1 cellular context compared by ENCODE assay signal in genomic region chr2:241228081-241228859, GRCh38.
TF ChIP-seq lines count a peak whose summit lies in the region.

No MANE protein-coding gene starts in this region.

TF ChIP-seq in HepG2, 621 proteins besides CTCF, POLR2A, EP300 and RAD21 (continued from another document and continues in another):
- TF ChIP-seq AHDC1 (CRISPR knock-in tag; IDR thresholded peaks at IDR 0.05; ENCODE audit: borderline replicate concordance), result no peak
- TF ChIP-seq YEATS4 (CRISPR knock-in tag; IDR thresholded peaks at IDR 0.05; ENCODE audit: borderline replicate concordance), result no peak
- TF ChIP-seq MATR3 (CRISPR knock-in tag; IDR thresholded peaks at IDR 0.05), result no peak
- TF ChIP-seq ZNF337 (CRISPR knock-in tag; IDR thresholded peaks at IDR 0.05; ENCODE audit: borderline replicate concordance, low read depth), result no peak
- TF ChIP-seq MNT (IDR thresholded peaks at IDR 0.05), result no peak
- TF ChIP-seq MIER2 (CRISPR knock-in tag; IDR thresholded peaks at IDR 0.05), result no peak
- no peak for TF ChIP-seq CC2D1A (CRISPR knock-in tag; IDR thresholded peaks at IDR 0.05)
- TF ChIP-seq HNF1B (CRISPR knock-in tag; IDR thresholded peaks at IDR 0.05), result no peak
- TF ChIP-seq, protein P1, sequence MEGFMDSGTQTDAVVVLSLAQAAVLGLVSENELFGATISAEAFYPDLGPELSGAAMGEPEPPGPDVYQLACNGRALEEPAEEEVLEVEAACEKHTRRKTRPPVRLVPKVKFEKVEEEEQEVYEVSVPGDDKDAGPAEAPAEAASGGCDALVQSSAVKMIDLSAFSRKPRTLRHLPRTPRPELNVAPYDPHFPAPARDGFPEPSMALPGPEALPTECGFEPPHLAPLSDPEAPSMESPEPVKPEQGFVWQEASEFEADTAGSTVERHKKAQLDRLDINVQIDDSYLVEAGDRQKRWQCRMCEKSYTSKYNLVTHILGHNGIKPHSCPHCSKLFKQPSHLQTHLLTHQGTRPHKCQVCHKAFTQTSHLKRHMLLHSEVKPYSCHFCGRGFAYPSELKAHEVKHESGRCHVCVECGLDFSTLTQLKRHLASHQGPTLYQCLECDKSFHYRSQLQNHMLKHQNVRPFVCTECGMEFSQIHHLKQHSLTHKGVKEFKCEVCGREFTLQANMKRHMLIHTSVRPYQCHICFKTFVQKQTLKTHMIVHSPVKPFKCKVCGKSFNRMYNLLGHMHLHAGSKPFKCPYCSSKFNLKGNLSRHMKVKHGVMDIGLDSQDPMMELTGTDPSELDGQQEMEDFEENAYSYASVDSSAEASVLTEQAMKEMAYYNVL (CRISPR knock-in tag; IDR thresholded peaks at IDR 0.05; ENCODE audit: borderline replicate concordance), result 0 out of 2 replicates have a peak, but pooled peaks have one; percentile 7
- no peak for TF ChIP-seq PHF8 (CRISPR knock-in tag; IDR thresholded peaks at IDR 0.05)
- TF ChIP-seq ZNF280D (CRISPR knock-in tag; IDR thresholded peaks at IDR 0.05), result no peak
- no peak for TF ChIP-seq ZSCAN22 (CRISPR knock-in tag; IDR thresholded peaks at IDR 0.05)
- no peak for TF ChIP-seq ZNF136 (CRISPR knock-in tag; IDR thresholded peaks at IDR 0.05; ENCODE audit: low read depth)
- TF ChIP-seq ZFP36 (IDR thresholded peaks at IDR 0.05; ENCODE audit: borderline replicate concordance, low read depth, low read length, partially characterized antibody), result no peak
- no peak for TF ChIP-seq ZKSCAN8 (CRISPR knock-in tag; IDR thresholded peaks at IDR 0.05; ENCODE audit: borderline replicate concordance)
- TF ChIP-seq RNF2 (conservative IDR thresholded peaks at IDR 0.05; ENCODE audit: low read depth), result no peak
- TF ChIP-seq ZNF12 (CRISPR knock-in tag; IDR thresholded peaks at IDR 0.05), result no peak
- no peak for TF ChIP-seq NCOA2 (CRISPR knock-in tag; IDR thresholded peaks at IDR 0.05)
- TF ChIP-seq, protein P2, sequence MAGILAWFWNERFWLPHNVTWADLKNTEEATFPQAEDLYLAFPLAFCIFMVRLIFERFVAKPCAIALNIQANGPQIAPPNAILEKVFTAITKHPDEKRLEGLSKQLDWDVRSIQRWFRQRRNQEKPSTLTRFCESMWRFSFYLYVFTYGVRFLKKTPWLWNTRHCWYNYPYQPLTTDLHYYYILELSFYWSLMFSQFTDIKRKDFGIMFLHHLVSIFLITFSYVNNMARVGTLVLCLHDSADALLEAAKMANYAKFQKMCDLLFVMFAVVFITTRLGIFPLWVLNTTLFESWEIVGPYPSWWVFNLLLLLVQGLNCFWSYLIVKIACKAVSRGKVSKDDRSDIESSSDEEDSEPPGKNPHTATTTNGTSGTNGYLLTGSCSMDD (CRISPR knock-in tag; IDR thresholded peaks at IDR 0.05), result no peak
- TF ChIP-seq ZNF205 (CRISPR knock-in tag; IDR thresholded peaks at IDR 0.05), result no peak
- peak; percentile 38; the same call in 1 of the 2 replicates for TF ChIP-seq FOXC1 (CRISPR knock-in tag; IDR thresholded peaks at IDR 0.05; ENCODE audit: borderline replicate concordance)
- TF ChIP-seq ZNF775 (CRISPR knock-in tag; IDR thresholded peaks at IDR 0.05; ENCODE audit: borderline replicate concordance), result no peak
- no peak for TF ChIP-seq YEATS2 (CRISPR knock-in tag; IDR thresholded peaks at IDR 0.05; ENCODE audit: borderline replicate concordance)
- no peak for TF ChIP-seq PAX8 (CRISPR knock-in tag; IDR thresholded peaks at IDR 0.05; ENCODE audit: borderline replicate concordance)
- TF ChIP-seq CHCHD3 (CRISPR knock-in tag; IDR thresholded peaks at IDR 0.05), result no peak
- TF ChIP-seq, protein P3, sequence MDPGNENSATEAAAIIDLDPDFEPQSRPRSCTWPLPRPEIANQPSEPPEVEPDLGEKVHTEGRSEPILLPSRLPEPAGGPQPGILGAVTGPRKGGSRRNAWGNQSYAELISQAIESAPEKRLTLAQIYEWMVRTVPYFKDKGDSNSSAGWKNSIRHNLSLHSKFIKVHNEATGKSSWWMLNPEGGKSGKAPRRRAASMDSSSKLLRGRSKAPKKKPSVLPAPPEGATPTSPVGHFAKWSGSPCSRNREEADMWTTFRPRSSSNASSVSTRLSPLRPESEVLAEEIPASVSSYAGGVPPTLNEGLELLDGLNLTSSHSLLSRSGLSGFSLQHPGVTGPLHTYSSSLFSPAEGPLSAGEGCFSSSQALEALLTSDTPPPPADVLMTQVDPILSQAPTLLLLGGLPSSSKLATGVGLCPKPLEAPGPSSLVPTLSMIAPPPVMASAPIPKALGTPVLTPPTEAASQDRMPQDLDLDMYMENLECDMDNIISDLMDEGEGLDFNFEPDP (CRISPR knock-in tag; conservative IDR thresholded peaks at IDR 0.05), result 0 out of 2 replicates have a peak, but pooled peaks have one; percentile 67
- 0 out of 2 replicates have a peak, but pooled peaks have one; percentile 6 for TF ChIP-seq ZC3H4 (CRISPR knock-in tag; IDR thresholded peaks at IDR 0.05; ENCODE audit: borderline replicate concordance)
- no peak for TF ChIP-seq ZNF253 (CRISPR knock-in tag; IDR thresholded peaks at IDR 0.05; ENCODE audit: borderline replicate concordance)
- 0 out of 2 replicates have a peak, but pooled peaks have one; percentile 42 for TF ChIP-seq PCBP1 (IDR thresholded peaks at IDR 0.05; ENCODE audit: borderline replicate concordance, low read depth, low read length)
- TF ChIP-seq KDM2A (CRISPR knock-in tag; IDR thresholded peaks at IDR 0.05; ENCODE audit: borderline replicate concordance, low read depth), result no peak
- no peak for TF ChIP-seq MTF2 (CRISPR knock-in tag; IDR thresholded peaks at IDR 0.05; ENCODE audit: borderline replicate concordance)
- no peak for TF ChIP-seq ZNF607 (CRISPR knock-in tag; IDR thresholded peaks at IDR 0.05; ENCODE audit: borderline replicate concordance)
- no peak for TF ChIP-seq NFRKB (IDR thresholded peaks at IDR 0.05)
- TF ChIP-seq ZFP36L1 (CRISPR knock-in tag; IDR thresholded peaks at IDR 0.05), result no peak
- TF ChIP-seq ZNF562 (CRISPR knock-in tag; IDR thresholded peaks at IDR 0.05; ENCODE audit: borderline replicate concordance), result no peak
- TF ChIP-seq FOSL2 (CRISPR knock-in tag; IDR thresholded peaks at IDR 0.05), result no peak
- TF ChIP-seq RFXAP (CRISPR knock-in tag; IDR thresholded peaks at IDR 0.05; ENCODE audit: borderline replicate concordance), result no peak
- TF ChIP-seq AKAP8 (CRISPR knock-in tag; IDR thresholded peaks at IDR 0.05), result peak; percentile 57
- TF ChIP-seq, protein P4, sequence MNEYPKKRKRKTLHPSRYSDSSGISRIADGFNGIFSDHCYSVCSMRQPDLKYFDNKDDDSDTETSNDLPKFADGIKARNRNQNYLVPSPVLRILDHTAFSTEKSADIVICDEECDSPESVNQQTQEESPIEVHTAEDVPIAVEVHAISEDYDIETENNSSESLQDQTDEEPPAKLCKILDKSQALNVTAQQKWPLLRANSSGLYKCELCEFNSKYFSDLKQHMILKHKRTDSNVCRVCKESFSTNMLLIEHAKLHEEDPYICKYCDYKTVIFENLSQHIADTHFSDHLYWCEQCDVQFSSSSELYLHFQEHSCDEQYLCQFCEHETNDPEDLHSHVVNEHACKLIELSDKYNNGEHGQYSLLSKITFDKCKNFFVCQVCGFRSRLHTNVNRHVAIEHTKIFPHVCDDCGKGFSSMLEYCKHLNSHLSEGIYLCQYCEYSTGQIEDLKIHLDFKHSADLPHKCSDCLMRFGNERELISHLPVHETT (CRISPR knock-in tag; conservative IDR thresholded peaks at IDR 0.05), result no peak
- no peak for TF ChIP-seq ZNF629 (CRISPR knock-in tag; conservative IDR thresholded peaks at IDR 0.05)
- no peak for TF ChIP-seq GATA4 (IDR thresholded peaks at IDR 0.05; ENCODE audit: borderline replicate concordance, low read depth)
- TF ChIP-seq ZNF83 (CRISPR knock-in tag; IDR thresholded peaks at IDR 0.05; ENCODE audit: borderline replicate concordance), result no peak
- TF ChIP-seq ZBTB25 (CRISPR knock-in tag; IDR thresholded peaks at IDR 0.05), result no peak
- TF ChIP-seq AGO2 (optimal IDR thresholded peaks at IDR 0.05; ENCODE audit: low read depth, low read length), result peak; percentile 99
- TF ChIP-seq DNMT3B (CRISPR knock-in tag; conservative IDR thresholded peaks at IDR 0.05), result no peak
- TF ChIP-seq, protein P5, sequence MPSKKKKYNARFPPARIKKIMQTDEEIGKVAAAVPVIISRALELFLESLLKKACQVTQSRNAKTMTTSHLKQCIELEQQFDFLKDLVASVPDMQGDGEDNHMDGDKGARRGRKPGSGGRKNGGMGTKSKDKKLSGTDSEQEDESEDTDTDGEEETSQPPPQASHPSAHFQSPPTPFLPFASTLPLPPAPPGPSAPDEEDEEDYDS (CRISPR knock-in tag; IDR thresholded peaks at IDR 0.05), result no peak
- TF ChIP-seq TAF1 (CRISPR knock-in tag; IDR thresholded peaks at IDR 0.05), result no peak
